Comparison of ENCODE assay signal across 17 cellular contexts in the genomic region with DNA sequence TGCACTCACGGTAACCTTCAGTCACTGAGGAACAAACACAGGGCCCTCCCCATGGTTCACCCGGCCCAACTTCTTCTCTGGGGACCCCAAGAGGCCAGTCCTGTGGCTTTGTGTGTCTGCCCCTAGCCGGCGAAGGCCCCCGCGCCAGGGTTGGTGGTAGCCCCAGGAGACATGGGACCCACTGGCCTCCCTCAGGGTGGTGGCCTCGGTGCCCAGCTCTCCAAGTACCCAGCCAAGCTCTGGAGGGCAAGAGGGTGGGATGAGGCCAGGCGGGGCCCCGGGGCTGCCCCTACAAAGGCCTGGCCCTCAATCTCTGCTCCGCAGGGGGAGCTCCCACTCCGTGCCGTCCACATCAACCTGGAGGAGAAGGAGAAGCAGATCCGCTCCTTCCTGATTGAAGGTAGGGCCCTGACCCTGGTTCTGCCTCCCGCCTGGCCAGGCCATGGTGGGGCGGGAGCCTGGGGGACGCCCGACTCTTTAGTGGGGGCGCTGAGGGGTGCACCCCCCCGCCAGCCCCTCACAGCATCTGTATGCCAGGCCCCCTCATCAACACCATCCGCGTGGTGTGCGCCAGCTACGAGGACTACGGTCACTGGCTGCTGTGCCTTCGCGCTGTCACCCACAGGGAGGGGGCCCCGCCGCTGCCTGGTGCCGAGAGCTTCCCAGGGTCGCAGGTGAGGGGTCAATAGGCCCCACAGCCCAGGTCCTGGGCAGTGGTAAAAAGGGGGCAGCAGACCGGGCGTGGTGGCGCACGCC. TPM values are rescaled to one million over a fixed set of nuclear protein-coding genes. Genes with fewer than 3 reads are reported as not detected.
A peak's percentile ranks its signal among the peaks of the same experiment; 100 is the strongest.
DNase-seq lines count a peak whose midpoint lies in the region; ATAC-seq and TF ChIP-seq lines count a peak whose summit lies in the region.
"Had no signal": no experiment of that assay in that cellular context is flagged by ENCODE, and none has a peak within 500 bp of the region (broad histone marks: within the 10 kb centered on the region; RNA-seq: fewer than 3 reads in every experiment).

No MANE protein-coding gene starts in this region.

- H2BK120ac ChIP-seq in neuronal stem cell (ENCODE audit: low read depth, low read length): no peak overlapping the region

- no peak overlapping the region for H3K27ac Mint-ChIP-seq in endothelial cell (ENCODE audit: unreplicated experiment)
- H3K27ac Mint-ChIP-seq: CD4-positive, alpha-beta T cell had no signal

- peak overlapping the region; percentile 82 for H3K14ac ChIP-seq in neuronal stem cell (ENCODE audit: low read length)

- no peak overlapping the region for H3K4ac ChIP-seq in neuronal stem cell (ENCODE audit: low read length)

- peak overlapping the region; percentile 94 for H2AK5ac ChIP-seq in neuronal stem cell (ENCODE audit: low read depth, low read length)

- no peak overlapping the region for H2AFZ ChIP-seq in neuronal stem cell (ENCODE audit: low read length)

- H3K9me3 ChIP-seq in left ventricle myocardium inferior (replicated peaks) (no peaks in the 10 kb centered on the region), neuronal stem cell (replicated peaks in 1 of 2; ENCODE audit: control insufficient read depth in 2 of 2, insufficient read depth in 1 of 2, low read depth in 1 of 2, low read length in 2 of 2) (peaks cover 0 to 6% of the 10 kb centered on the region in 2 donors)
- H3K9me3 ChIP-seq: BLaER1 treated with 17β-estradiol and CSF1 and Interleukin-3, amounts not matched to agents 10 nM and 100 nM had no signal

- H3K4me2 ChIP-seq in neuronal stem cell (ENCODE audit: insufficient read depth, low read length, poor library complexity, severe bottlenecking): no peak overlapping the region
- H3K4me2 ChIP-seq: BLaER1 treated with 17β-estradiol and CSF1 and Interleukin-3, amounts not matched to agents 10 nM and 100 nM had no signal

- TF ChIP-seq CTCF in left ventricle myocardium inferior (IDR thresholded peaks at IDR 0.05; ENCODE audit: borderline replicate concordance) (no peak), endothelial cell (IDR thresholded peaks at IDR 0.05; ENCODE audit: unreplicated experiment) (no peak)

- no peaks in the 10 kb centered on the region for H3K79me1 ChIP-seq in neuronal stem cell (ENCODE audit: low read depth, low read length)

- no peak overlapping the region for H2BK15ac ChIP-seq in neuronal stem cell (ENCODE audit: low read length)

- H3K27me3 ChIP-seq in left ventricle myocardium inferior (ENCODE audit: low read depth) (peaks cover 92% of the 10 kb centered on the region), neuronal stem cell (ENCODE audit: control insufficient read depth in 3 of 3, insufficient read depth in 3 of 3, low read depth in 1 of 3, low read length in 3 of 3) (peaks cover 11 to 91% (median 61%) of the 10 kb centered on the region in 3 experiments)

- no peaks in the 10 kb centered on the region for H3K9me3 Mint-ChIP-seq in endothelial cell (ENCODE audit: unreplicated experiment)
- H3K9me3 Mint-ChIP-seq: CD4-positive, alpha-beta T cell had no signal

- H3K36me3 Mint-ChIP-seq in endothelial cell (ENCODE audit: low read depth, unreplicated experiment): no peaks in the 10 kb centered on the region

- no peaks in the 10 kb centered on the region for H3K4me1 Mint-ChIP-seq in endothelial cell (ENCODE audit: unreplicated experiment)

- H3K36me3 ChIP-seq in left ventricle myocardium inferior: no peaks in the 10 kb centered on the region
- H3K36me3 ChIP-seq in neuronal stem cell (replicated peaks in 1 of 2; ENCODE audit: control insufficient read depth in 2 of 2, insufficient read depth in 2 of 2, low read length in 2 of 2): peaks cover 0 to 2% of the 10 kb centered on the region in 2 donors
- H3K36me3 ChIP-seq: BLaER1 treated with 17β-estradiol and CSF1 and Interleukin-3, amounts not matched to agents 10 nM and 100 nM had no signal

- no peak overlapping the region for H4K8ac ChIP-seq in neuronal stem cell (ENCODE audit: low read depth, low read length)

- no peak overlapping the region for H2BK5ac ChIP-seq in neuronal stem cell (ENCODE audit: low read length)

- no peak overlapping the region for H3K4me3 ChIP-seq in left ventricle myocardium inferior
- no peak overlapping the region for H3K4me3 ChIP-seq in neuronal stem cell (ENCODE audit: low read length in 2 of 2)
- H3K4me3 ChIP-seq: BLaER1 treated with 17β-estradiol and CSF1 and Interleukin-3, amounts not matched to agents 10 nM and 100 nM had no signal

- peak; percentile 55 for DNase-seq in Right ventricle myocardium inferior (ENCODE audit: missing footprints)
- DNase-seq in left ventricle myocardium inferior: no peak
- DNase-seq in endothelial cell (ENCODE audit: low spot score): peak; percentile 7
- DNase-seq in neuronal stem cell (ENCODE audit: low spot score): no peak
- no peak for DNase-seq in NCI-H146 (lab: John Stamatoyannopoulos, UW)
- no peak for DNase-seq in stimulated activated CD8-positive, alpha-beta memory T cell treated with anti-CD3 and anti-CD28 coated beads, Interleukin-4, amount 100 ng/mL, for 48 hours
- DNase-seq: 8988T; AML-193; Calu3; CD4-positive, alpha-beta T cell; DMS 273 treated with DMSO at 0.1 percent for 48 hours; HCEC 1CT; IMR-90 had no signal

- intact Hi-C loops in Right ventricle myocardium inferior (cut with DNase I) (no loop called here), left ventricle myocardium inferior (cut with micrococcal nuclease) (no loop called here)

- H3K9ac ChIP-seq in neuronal stem cell (ENCODE audit: low read depth, low read length, poor library complexity): no peak overlapping the region
- H3K9ac ChIP-seq: BLaER1 treated with 17β-estradiol and CSF1 and Interleukin-3, amounts not matched to agents 10 nM and 100 nM had no signal

- peaks cover 13% of the 10 kb centered on the region for H3K4me1 ChIP-seq in left ventricle myocardium inferior
- H3K4me1 ChIP-seq in neuronal stem cell (ENCODE audit: control insufficient read depth in 2 of 2, insufficient read depth in 1 of 2, low read depth in 1 of 2, low read length in 2 of 2): peaks cover 3 to 6% of the 10 kb centered on the region in 2 donors

- H3K4me3 Mint-ChIP-seq in endothelial cell (ENCODE audit: unreplicated experiment): no peak overlapping the region
- H3K4me3 Mint-ChIP-seq: CD4-positive, alpha-beta T cell had no signal

- ATAC-seq in Right ventricle myocardium inferior (no peak), HG02759 (IDR thresholded peaks at IDR 0.05; ENCODE audit: unreplicated experiment) (no peak)

- no CpG with 5 or more reads among the region's 34 CpGs for WGBS in neuronal stem cell (ENCODE audit: extremely low coverage in 2 of 2, insufficient read length in 2 of 2, insufficient replicate concordance in 1 of 2), 2 donors

- H3K18ac ChIP-seq in neuronal stem cell (ENCODE audit: low read length): peak overlapping the region; percentile 38

- peaks cover 24% of the 10 kb centered on the region for H3K27me3 Mint-ChIP-seq in endothelial cell (ENCODE audit: unreplicated experiment)

- no peak overlapping the region for H4K91ac ChIP-seq in neuronal stem cell (ENCODE audit: low read depth, low read length, poor library complexity)

- H3K27ac ChIP-seq in left ventricle myocardium inferior (replicated peaks) (no peak overlapping the region), neuronal stem cell (replicated peaks; ENCODE audit: low read length) (no peak overlapping the region)
- H3K27ac ChIP-seq: BLaER1 treated with 17β-estradiol and CSF1 and Interleukin-3, amounts not matched to agents 10 nM and 100 nM had no signal

- H2BK12ac ChIP-seq in neuronal stem cell (ENCODE audit: low read length): no peak overlapping the region

- peak overlapping the region; percentile 65 for H3K23ac ChIP-seq in neuronal stem cell (ENCODE audit: low read depth, low read length, poor library complexity)

RNA-seq across cellular contexts. Expression of a gene that starts 5.6 kb away (rescaled TPM):
- total RNA-seq in Right ventricle myocardium inferior (not detected), left ventricle myocardium inferior (not detected), endothelial cell (ENCODE audit: unreplicated experiment) (not detected)
- polyA plus RNA-seq in neuronal stem cell (2013, experiment 1 of 2): 0.07 TPM
- polyA plus RNA-seq in neuronal stem cell (2013, experiment 2 of 2): 0.03 TPM

RNA-seq across cellular contexts. Expression of a gene that starts 10.0 kb away (rescaled TPM):
- total RNA-seq in Right ventricle myocardium inferior: 174 TPM
- total RNA-seq in left ventricle myocardium inferior: 160 TPM
- total RNA-seq in endothelial cell (ENCODE audit: unreplicated experiment): not detected
- not detected for polyA plus RNA-seq in neuronal stem cell (2013, experiment 1 of 2)
- polyA plus RNA-seq in neuronal stem cell (2013, experiment 2 of 2): 0.01 TPM
- total RNA-seq: Calu3; CD4-positive, alpha-beta T cell; Daoy; H1; IMR-90 had no signal
- polyA plus RNA-seq: H1, IMR-90 had no signal

RNA-seq across cellular contexts. Expression of a gene that starts 11.5 kb away (rescaled TPM):
- total RNA-seq in Right ventricle myocardium inferior: 7.0 TPM
- 6.4 TPM for total RNA-seq in left ventricle myocardium inferior
- 18.7 TPM for total RNA-seq in endothelial cell (ENCODE audit: unreplicated experiment)
- 22.0 TPM for polyA plus RNA-seq in neuronal stem cell (2013, experiment 1 of 2)
- 20.9 TPM for polyA plus RNA-seq in neuronal stem cell (2013, experiment 2 of 2)

RNA-seq across cellular contexts. Expression of a gene that starts 12.9 kb away (rescaled TPM):
- 41.7 TPM for total RNA-seq in Right ventricle myocardium inferior
- 40.8 TPM for total RNA-seq in left ventricle myocardium inferior
- 56.5 TPM for total RNA-seq in endothelial cell (ENCODE audit: unreplicated experiment)
- polyA plus RNA-seq in neuronal stem cell (2013, experiment 1 of 2): 33.5 TPM
- polyA plus RNA-seq in neuronal stem cell (2013, experiment 2 of 2): 32.6 TPM

RNA-seq across cellular contexts. Expression of a gene that starts 28.0 kb away (rescaled TPM):
- total RNA-seq in Right ventricle myocardium inferior (36.7 TPM), left ventricle myocardium inferior (34.0 TPM), endothelial cell (ENCODE audit: unreplicated experiment) (144 TPM)
- polyA plus RNA-seq in neuronal stem cell (2013, experiment 1 of 2): 312 TPM
- 285 TPM for polyA plus RNA-seq in neuronal stem cell (2013, experiment 2 of 2)

Comparison
In these comparisons a context has a peak if more than half of its experiments do, and no peak if none do; other contexts are left out.
1. DNase-seq: peak in Right ventricle myocardium inferior (single experiment) and endothelial cell (single experiment); none in left ventricle myocardium inferior (single experiment), neuronal stem cell (single experiment), NCI-H146 (single experiment) and stimulated activated CD8-positive, alpha-beta memory T cell treated with anti-CD3 and anti-CD28 coated beads, Interleukin-4, amount 100 ng/mL, for 48 hours (single experiment).
2. RNA of a gene that starts 10.0 kb away (total RNA-seq): 174 TPM in Right ventricle myocardium inferior (single experiment) and 160 TPM in left ventricle myocardium inferior (single experiment); not detected in endothelial cell (single experiment); every median in the first group is over 100 times any median in the second.